19 cellular contexts compared by ENCODE assay signal in the genomic region with DNA sequence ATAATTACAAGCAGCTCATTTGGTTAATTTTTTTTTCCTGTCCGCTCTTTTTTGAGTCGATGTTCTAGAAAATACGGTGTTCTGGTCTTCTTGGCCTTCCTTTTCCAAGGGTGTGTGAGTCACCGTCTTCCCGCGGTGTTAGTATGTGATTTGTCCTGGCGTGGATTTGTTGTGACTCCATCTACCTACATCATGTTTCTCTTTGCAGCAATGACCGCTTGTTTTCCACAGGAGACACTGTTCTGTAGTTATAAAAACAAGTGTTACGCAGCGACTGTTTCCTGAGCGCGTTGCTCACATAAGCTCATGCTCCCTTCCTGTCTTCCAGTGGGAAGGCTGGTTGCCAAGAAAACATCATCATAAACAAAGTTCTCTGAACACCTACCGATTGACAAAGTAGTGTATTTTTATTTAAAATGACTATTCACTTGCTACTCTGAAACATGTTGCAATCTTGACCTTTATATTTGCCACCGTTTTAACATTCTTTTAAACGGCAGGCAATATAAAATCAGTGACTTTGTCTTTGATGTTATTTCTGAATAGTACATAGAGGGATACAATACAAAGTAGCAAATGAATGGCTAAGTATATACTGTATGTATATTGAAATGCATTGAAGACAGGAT. TPM values are rescaled to one million over a fixed set of nuclear protein-coding genes. Genes with fewer than 3 reads are reported as not detected.
DNase-seq lines count a peak whose midpoint lies in the region; ATAC-seq, FAIRE-seq and TF ChIP-seq lines count a peak whose summit lies in the region.
"Had no signal": no experiment of that assay in that cellular context is flagged by ENCODE, and none has a peak within 500 bp of the region (broad histone marks: within the 10 kb centered on the region; RNA-seq: fewer than 3 reads in every experiment).

No MANE protein-coding gene starts in this region.

- no peak for FAIRE-seq in astrocyte (lab: Jason Lieb, UNC)
- no peak for FAIRE-seq in small intestine (lab: Jason Lieb, UNC)
- FAIRE-seq: frontal cortex, GM18507, kidney had no signal

- no peak overlapping the region for H2AFZ ChIP-seq in astrocyte (ENCODE audit: low read depth, low read length)

- H3K4me1 ChIP-seq in HEK293 (ENCODE audit: control insufficient read depth, insufficient read depth, low read length) (no peaks in the 10 kb centered on the region), astrocyte (ENCODE audit: insufficient read depth, low read length) (no peaks in the 10 kb centered on the region), left ventricle myocardium inferior (peaks cover 71% of the 10 kb centered on the region), psoas muscle (peaks cover 63% of the 10 kb centered on the region), small intestine (ENCODE audit: control insufficient read depth in 2 of 2, insufficient read depth in 1 of 2, low read depth in 1 of 2, low read length in 1 of 2) (no peaks in the 10 kb centered on the region)

- peak; percentile 29 for DNase-seq in astrocyte (ENCODE audit: low read depth)
- DNase-seq in left ventricle myocardium inferior, result no peak
- DNase-seq in psoas muscle, result peak; percentile 17 to 75
- no peak for DNase-seq in activated naive CD4-positive, alpha-beta T cell treated with anti-CD3 and anti-CD28 coated beads, Interleukin-2, amount 50 U/mL, for 72 hours (ENCODE audit: low spot score in 2 of 2)
- DNase-seq in stimulated activated naive CD8-positive, alpha-beta T cell treated with anti-CD3 and anti-CD28 coated beads, Interleukin-15, Interleukin-2, amounts not matched to agents 100 U/mL and 50 U/mL, for 24 hours, result no peak
- no peak for DNase-seq in stimulated activated effector memory CD8-positive, alpha-beta T cell treated with anti-CD3 and anti-CD28 coated beads, Interleukin-12 subunit alpha, Interleukin-12 subunit beta, amount 100 ng/mL, for 72 hours (ENCODE audit: low spot score in 2 of 2)
- no peak for DNase-seq in small intestine
- DNase-seq: activated CD4-positive, alpha-beta T cell treated with anti-CD3 and anti-CD28 coated beads for 4 hours; activated T-cell treated with anti-CD3 and anti-CD28 coated beads, Interleukin-2, amount 50 U/mL, for 24 hours; KBM-7; kidney; NCI-H1417; spleen had no signal

- H3K79me2 ChIP-seq in astrocyte (ENCODE audit: insufficient read depth, low read length), result peaks cover 89% of the 10 kb centered on the region

- H3K4me3 ChIP-seq in HEK293 (ENCODE audit: low read depth, low read length) (no peak overlapping the region), astrocyte (ENCODE audit: insufficient read depth, low read depth, low read length) (no peak overlapping the region), left ventricle myocardium inferior (peak overlapping the region; percentile 38), psoas muscle (peak overlapping the region; percentile 13), small intestine (ENCODE audit: low read depth in 1 of 2, low read length in 2 of 2) (no peak overlapping the region)
- H3K4me3 ChIP-seq: spleen had no signal

- no peaks in the 10 kb centered on the region for H3K36me3 Mint-ChIP-seq in astrocyte (ENCODE audit: low read depth, unreplicated experiment)
- no peaks in the 10 kb centered on the region for H3K36me3 Mint-ChIP-seq in activated naive CD4-positive, alpha-beta T cell treated with anti-CD3 and anti-CD28 coated beads, Interleukin-2, amount 50 U/mL, for 72 hours
- no peaks in the 10 kb centered on the region for H3K36me3 Mint-ChIP-seq in stimulated activated effector memory CD8-positive, alpha-beta T cell treated with anti-CD3 and anti-CD28 coated beads, Interleukin-12 subunit alpha, Interleukin-12 subunit beta, amount 100 ng/mL, for 72 hours

- H3K27ac ChIP-seq in HEK293 (ENCODE audit: extremely low read depth, low read depth, low read length), result no peak overlapping the region
- H3K27ac ChIP-seq in astrocyte (ENCODE audit: low read depth, low read length), result peak overlapping the region; percentile 17
- peak overlapping the region; percentile 58 for H3K27ac ChIP-seq in left ventricle myocardium inferior (replicated peaks)
- H3K27ac ChIP-seq in psoas muscle, result peak overlapping the region; percentile 98
- H3K27ac ChIP-seq in small intestine (ENCODE audit: low read depth in 1 of 2, low read length in 1 of 2), result no peak overlapping the region
- H3K27ac ChIP-seq: RWPE1 had no signal

- peak overlapping the region; percentile 41 for H3K4me2 ChIP-seq in astrocyte (ENCODE audit: low read length)

- no peaks in the 10 kb centered on the region for H3K9me3 Mint-ChIP-seq in astrocyte (ENCODE audit: unreplicated experiment)
- H3K9me3 Mint-ChIP-seq in activated naive CD4-positive, alpha-beta T cell treated with anti-CD3 and anti-CD28 coated beads, Interleukin-2, amount 50 U/mL, for 72 hours, result no peaks in the 10 kb centered on the region
- H3K9me3 Mint-ChIP-seq in stimulated activated effector memory CD8-positive, alpha-beta T cell treated with anti-CD3 and anti-CD28 coated beads, Interleukin-12 subunit alpha, Interleukin-12 subunit beta, amount 100 ng/mL, for 72 hours, result no peaks in the 10 kb centered on the region
- H3K9me3 Mint-ChIP-seq: activated T-cell treated with anti-CD3 and anti-CD28 coated beads, Interleukin-2, amount 50 U/mL, for 24 hours; nephron; T-helper 1 cell treated with Interleukin-12 subunit alpha and Interleukin-12 subunit beta and Interleukin-4 antibody, amounts not matched to agents 30 μg/mL and 1 μg/mL, for 36 hours had no signal

- peaks cover 54% of the 10 kb centered on the region for H4K20me1 ChIP-seq in astrocyte (ENCODE audit: insufficient read depth, low read length)

- no peak for TF ChIP-seq CTCF in HEK293 (tag by site-specific recombination; IDR thresholded peaks at IDR 0.05)
- no peak for TF ChIP-seq CTCF in astrocyte (IDR thresholded peaks at IDR 0.05; ENCODE audit: insufficient read depth, low read depth, low read length)
- no peak for TF ChIP-seq CTCF in left ventricle myocardium inferior (IDR thresholded peaks at IDR 0.05; ENCODE audit: borderline replicate concordance)
- no peak for TF ChIP-seq CTCF in psoas muscle (IDR thresholded peaks at IDR 0.05)

- ATAC-seq in psoas muscle, result peak; percentile 79 to 89 (median 85)
- ATAC-seq in activated naive CD4-positive, alpha-beta T cell treated with anti-CD3 and anti-CD28 coated beads, Interleukin-2, amount 50 U/mL, for 72 hours, result no peak
- no peak for ATAC-seq in stimulated activated naive CD8-positive, alpha-beta T cell treated with anti-CD3 and anti-CD28 coated beads, Interleukin-15, Interleukin-2, amounts not matched to agents 100 U/mL and 50 U/mL, for 24 hours
- no peak for ATAC-seq in stimulated activated effector memory CD8-positive, alpha-beta T cell treated with anti-CD3 and anti-CD28 coated beads, Interleukin-12 subunit alpha, Interleukin-12 subunit beta, amount 100 ng/mL, for 72 hours

- H3K36me3 ChIP-seq in HEK293 (ENCODE audit: control insufficient read depth in 2 of 2, insufficient read depth in 1 of 2, low read length in 2 of 2) (no peaks in the 10 kb centered on the region), astrocyte (ENCODE audit: insufficient read depth, low read length) (no peaks in the 10 kb centered on the region), left ventricle myocardium inferior (no peaks in the 10 kb centered on the region), psoas muscle (ENCODE audit: insufficient read depth in 1 of 2, low read depth in 1 of 2) (no peaks in the 10 kb centered on the region), small intestine (ENCODE audit: control insufficient read depth in 2 of 2, insufficient read depth in 2 of 2, low read length in 2 of 2) (no peaks in the 10 kb centered on the region)
- H3K36me3 ChIP-seq: spleen had no signal

- POLR2A ChIA-PET in HEK293 (lab: Yijun Ruan, JAX), result no interaction called here

- H3K4me1 Mint-ChIP-seq in astrocyte (ENCODE audit: low read depth, unreplicated experiment), result no peaks in the 10 kb centered on the region
- H3K4me1 Mint-ChIP-seq in stimulated activated effector memory CD8-positive, alpha-beta T cell treated with anti-CD3 and anti-CD28 coated beads, Interleukin-12 subunit alpha, Interleukin-12 subunit beta, amount 100 ng/mL, for 72 hours, result no peaks in the 10 kb centered on the region

- no peak overlapping the region for H3K4me3 Mint-ChIP-seq in astrocyte (ENCODE audit: unreplicated experiment)
- no peak overlapping the region for H3K4me3 Mint-ChIP-seq in stimulated activated effector memory CD8-positive, alpha-beta T cell treated with anti-CD3 and anti-CD28 coated beads, Interleukin-12 subunit alpha, Interleukin-12 subunit beta, amount 100 ng/mL, for 72 hours
- H3K4me3 Mint-ChIP-seq: activated T-cell treated with anti-CD3 and anti-CD28 coated beads, Interleukin-2, amount 50 U/mL, for 24 hours; nephron; T-helper 1 cell treated with Interleukin-12 subunit alpha and Interleukin-12 subunit beta and Interleukin-4 antibody, amounts not matched to agents 30 μg/mL and 1 μg/mL, for 36 hours had no signal

- intact Hi-C loops in left ventricle myocardium inferior (cut with micrococcal nuclease) (no loop called here), psoas muscle (cut with DNase I) (loop anchor here in 1 of 2 donors (5.0 kb wide), 1 partner anchor 35 kb away; no protein-coding TSS in a partner anchor)

- H3K9ac ChIP-seq in astrocyte (ENCODE audit: low read length), result no peak overlapping the region

- H3K27me3 ChIP-seq in astrocyte (ENCODE audit: insufficient read depth, low read length) (no peaks in the 10 kb centered on the region), left ventricle myocardium inferior (ENCODE audit: low read depth) (no peaks in the 10 kb centered on the region), psoas muscle (ENCODE audit: insufficient read depth in 3 of 3, low read length in 2 of 3) (no peaks in the 10 kb centered on the region), small intestine (ENCODE audit: control insufficient read depth in 2 of 2, insufficient read depth in 2 of 2, low read length in 2 of 2) (no peaks in the 10 kb centered on the region)
- H3K27me3 ChIP-seq: spleen had no signal

- WGBS in psoas muscle, 3 donors, result 45 to 51% (median 49%) methylated on average over 15 of the region's 15 CpGs
- 78 to 87% (median 81%) methylated on average over 15 of the region's 15 CpGs for WGBS in small intestine, 3 donors

- no peak overlapping the region for H3K27ac Mint-ChIP-seq in astrocyte (ENCODE audit: unreplicated experiment)
- no peak overlapping the region for H3K27ac Mint-ChIP-seq in activated naive CD4-positive, alpha-beta T cell treated with anti-CD3 and anti-CD28 coated beads, Interleukin-2, amount 50 U/mL, for 72 hours
- no peak overlapping the region for H3K27ac Mint-ChIP-seq in stimulated activated effector memory CD8-positive, alpha-beta T cell treated with anti-CD3 and anti-CD28 coated beads, Interleukin-12 subunit alpha, Interleukin-12 subunit beta, amount 100 ng/mL, for 72 hours
- H3K27ac Mint-ChIP-seq: activated T-cell treated with anti-CD3 and anti-CD28 coated beads, Interleukin-2, amount 50 U/mL, for 24 hours; T-helper 1 cell treated with Interleukin-12 subunit alpha and Interleukin-12 subunit beta and Interleukin-4 antibody, amounts not matched to agents 30 μg/mL and 1 μg/mL, for 36 hours had no signal

- CTCF ChIA-PET in HEK293 (lab: Yijun Ruan, JAX), result interaction anchor here (0.6 to 1.3 kb wide), 3 partner anchors 13 to 1604 kb away, joined by 3 read pairs; no protein-coding TSS in a partner anchor

- H3K27me3 Mint-ChIP-seq in astrocyte (ENCODE audit: low read depth, unreplicated experiment), result no peaks in the 10 kb centered on the region
- H3K27me3 Mint-ChIP-seq: activated T-cell treated with anti-CD3 and anti-CD28 coated beads, Interleukin-2, amount 50 U/mL, for 24 hours had no signal

- H3K9me3 ChIP-seq in HEK293 (ENCODE audit: control insufficient read depth, insufficient read depth, low read depth, low read length) (no peaks in the 10 kb centered on the region), astrocyte (ENCODE audit: insufficient read depth, low read depth, low read length) (no peaks in the 10 kb centered on the region), left ventricle myocardium inferior (replicated peaks) (no peaks in the 10 kb centered on the region), psoas muscle (no peaks in the 10 kb centered on the region), small intestine (ENCODE audit: control insufficient read depth, low read depth) (no peaks in the 10 kb centered on the region)
- H3K9me3 ChIP-seq: spleen had no signal

RNA-seq across cellular contexts. Expression of gene USP13, which starts 19.0 kb away (rescaled TPM):
- total RNA-seq in astrocyte (6.7 and 7.4 TPM in 2 replicates), left ventricle myocardium inferior (162 TPM), psoas muscle (100 to 1,000 TPM; 175 to 324 (median 269) TPM)
- polyA plus RNA-seq in psoas muscle (10 to 100 TPM; 16.1 to 96.0 (median 86.2) TPM), small intestine (1 to 10 TPM in 1 of 3 donors, under 1 TPM in 2; 0.22 to 2.9 (median 0.81) TPM)
- 10 to 100 TPM in 1 of 2 donors, 1 to 10 TPM in 1; 6.5 to 10.3 TPM for total RNA-seq in activated naive CD4-positive, alpha-beta T cell treated with anti-CD3 and anti-CD28 coated beads, Interleukin-2, amount 50 U/mL, for 72 hours

Comparison
In these comparisons a context has a peak if more than half of its experiments do, and no peak if none do; other contexts are left out.
1. H3K27ac ChIP-seq: peak in astrocyte (single experiment), left ventricle myocardium inferior (single experiment) and psoas muscle (single experiment); none in HEK293 (single experiment) and small intestine (0 of 2).
2. H3K4me3 ChIP-seq: peak in left ventricle myocardium inferior (single experiment) and psoas muscle (single experiment); none in HEK293 (single experiment), astrocyte (single experiment) and small intestine (0 of 2).
3. DNase-seq: peak in astrocyte (single experiment) and psoas muscle (2 of 2); none in left ventricle myocardium inferior (single experiment), activated naive CD4-positive, alpha-beta T cell treated with anti-CD3 and anti-CD28 coated beads, Interleukin-2, amount 50 U/mL, for 72 hours (0 of 2), stimulated activated naive CD8-positive, alpha-beta T cell treated with anti-CD3 and anti-CD28 coated beads, Interleukin-15, Interleukin-2, amounts not matched to agents 100 U/mL and 50 U/mL, for 24 hours (single experiment), stimulated activated effector memory CD8-positive, alpha-beta T cell treated with anti-CD3 and anti-CD28 coated beads, Interleukin-12 subunit alpha, Interleukin-12 subunit beta, amount 100 ng/mL, for 72 hours (0 of 2) and small intestine (single experiment).
4. ATAC-seq: peak in psoas muscle (4 of 4); none in activated naive CD4-positive, alpha-beta T cell treated with anti-CD3 and anti-CD28 coated beads, Interleukin-2, amount 50 U/mL, for 72 hours (0 of 2), stimulated activated naive CD8-positive, alpha-beta T cell treated with anti-CD3 and anti-CD28 coated beads, Interleukin-15, Interleukin-2, amounts not matched to agents 100 U/mL and 50 U/mL, for 24 hours (single experiment) and stimulated activated effector memory CD8-positive, alpha-beta T cell treated with anti-CD3 and anti-CD28 coated beads, Interleukin-12 subunit alpha, Interleukin-12 subunit beta, amount 100 ng/mL, for 72 hours (single experiment).
5. RNA of gene USP13, which starts 19.0 kb away (total RNA-seq): 175 to 324 TPM in psoas muscle and 162 TPM in left ventricle myocardium inferior (single experiment); 6.5 to 10.3 TPM in activated naive CD4-positive, alpha-beta T cell treated with anti-CD3 and anti-CD28 coated beads, Interleukin-2, amount 50 U/mL, for 72 hours and 6.7 to 7.4 TPM in astrocyte; every median in the first group is over 10 times any median in the second.